In genomic region chr19:6236310-6237291, GRCh38 we compare ENCODE assay signal across 14 cellular contexts. TPM values are rescaled to one million over a fixed set of nuclear protein-coding genes. Genes with fewer than 3 reads are reported as not detected.
A peak's percentile ranks its signal among the peaks of the same experiment; 100 is the strongest.
DNase-seq lines count a peak whose midpoint lies in the region; TF ChIP-seq lines count a peak whose summit lies in the region.
"Had no signal": no experiment of that assay in that cellular context is flagged by ENCODE, and none has a peak within 500 bp of the region (broad histone marks: within the 10 kb centered on the region; RNA-seq: fewer than 3 reads in every experiment).

No MANE protein-coding gene starts in this region.

- H3K4me3 Mint-ChIP-seq in brain, result no peak overlapping the region
- no peak overlapping the region for H3K4me3 Mint-ChIP-seq in activated naive CD8-positive, alpha-beta T cell treated with anti-CD3 and anti-CD28 coated beads for 36 hours
- H3K4me3 Mint-ChIP-seq: stimulated activated naive B cell treated with anti-CD40 and anti-IgM and Interleukin-4, amounts not matched to agents 10 μg/mL and 1 μg/mL and 100 μg/mL, for 72 hours had no signal

- CTCF ChIA-PET in HEK293 (lab: Yijun Ruan, JAX), result no interaction called here

- H3K4me1 ChIP-seq in HEK293 (ENCODE audit: control insufficient read depth, insufficient read depth, low read length) (no peaks in the 10 kb centered on the region; the same call in 1 of the 2 replicates), thyroid gland (peaks cover 30 to 65% of the 10 kb centered on the region in 2 donors), testis (peaks cover 30% of the 10 kb centered on the region)

- TF ChIP-seq CTCF in HEK293 (tag by site-specific recombination; IDR thresholded peaks at IDR 0.05) (no peak), brain (conservative IDR thresholded peaks at IDR 0.05) (no peak), thyroid gland (IDR thresholded peaks at IDR 0.05) (peak in 1 of 6 experiments; percentile 23), testis (IDR thresholded peaks at IDR 0.05) (no peak)

- H3K27ac ChIP-seq in HEK293 (ENCODE audit: extremely low read depth, low read depth, low read length) (no peak overlapping the region), thyroid gland (peak overlapping the region; percentile 14 to 59 (median 26)), testis (no peak overlapping the region)

- no peaks in the 10 kb centered on the region for H3K9me3 ChIP-seq in HEK293 (ENCODE audit: control insufficient read depth, insufficient read depth, low read depth, low read length)
- H3K9me3 ChIP-seq in thyroid gland, result no peaks in the 10 kb centered on the region
- H3K9me3 ChIP-seq in testis, result no peaks in the 10 kb centered on the region

- H3K27ac Mint-ChIP-seq in brain, result peak overlapping the region; percentile 59 to 91 (median 83)
- no peak overlapping the region for H3K27ac Mint-ChIP-seq in activated naive CD8-positive, alpha-beta T cell treated with anti-CD3 and anti-CD28 coated beads for 36 hours

- DNase-seq in kidney tubule cell (ENCODE audit: low spot score) (peak; percentile 57), thyroid gland (peak; percentile 99), NCI-H1417 treated with DMSO at 0.1 percent for 48 hours (lab: John Stamatoyannopoulos, UW) (no peak), testis (no peak)
- no peak for DNase-seq in activated naive CD8-positive, alpha-beta T cell treated with anti-CD3 and anti-CD28 coated beads for 36 hours
- no peak for DNase-seq in central memory CD4-positive, alpha-beta T cell
- DNase-seq: activated CD4-positive, alpha-beta T cell treated with anti-CD3 and anti-CD28 coated beads, Interleukin-2, amount 50 U/mL, for 4 hours; NCI-H1694; NK-92 treated with Interleukin-12 subunit alpha and Interleukin-12 subunit beta, amount 100 ng/mL, for 24 hours; occipital lobe; stimulated activated CD4-positive, alpha-beta T cell treated with anti-CD3 and anti-CD28 coated beads, Interleukin-1b, Interleukin-23, amount 100 ng/mL, for 48 hours; stimulated activated naive B cell treated with anti-CD40 and anti-IgM and Interleukin-4, amounts not matched to agents 10 μg/mL and 1 μg/mL and 100 μg/mL, for 72 hours had no signal

- no peaks in the 10 kb centered on the region for H3K27me3 ChIP-seq in thyroid gland
- H3K27me3 ChIP-seq in testis, result no peaks in the 10 kb centered on the region

- H3K27me3 Mint-ChIP-seq in brain, result no peaks in the 10 kb centered on the region
- no peaks in the 10 kb centered on the region for H3K27me3 Mint-ChIP-seq in activated naive CD8-positive, alpha-beta T cell treated with anti-CD3 and anti-CD28 coated beads for 36 hours
- H3K27me3 Mint-ChIP-seq: stimulated activated naive B cell treated with anti-CD40 and anti-IgM and Interleukin-4, amounts not matched to agents 10 μg/mL and 1 μg/mL and 100 μg/mL, for 72 hours had no signal

- POLR2A ChIA-PET in HEK293 (lab: Yijun Ruan, JAX), result interaction anchor here (0.6 kb wide), 1 partner anchor 627 kb away, joined by 3 read pairs; no protein-coding TSS in a partner anchor

- WGBS in thyroid gland, 2 donors, result 62 to 76% methylated on average over 17 to 27 of the region's 39 CpGs
- WGBS in testis, 2 donors, result 87 to 89% methylated on average over 15 to 39 of the region's 39 CpGs

- H3K9me3 Mint-ChIP-seq in brain, result no peaks in the 10 kb centered on the region
- no peaks in the 10 kb centered on the region for H3K9me3 Mint-ChIP-seq in activated naive CD8-positive, alpha-beta T cell treated with anti-CD3 and anti-CD28 coated beads for 36 hours
- H3K9me3 Mint-ChIP-seq: stimulated activated naive B cell treated with anti-CD40 and anti-IgM and Interleukin-4, amounts not matched to agents 10 μg/mL and 1 μg/mL and 100 μg/mL, for 72 hours had no signal

- peaks cover 4% of the 10 kb centered on the region for H3K36me3 Mint-ChIP-seq in brain
- no peaks in the 10 kb centered on the region for H3K36me3 Mint-ChIP-seq in activated naive CD8-positive, alpha-beta T cell treated with anti-CD3 and anti-CD28 coated beads for 36 hours

- intact Hi-C loops in thyroid gland (cut with DNase I) (no loop called here), testis (cut with DNase I; ENCODE audit: low total_unique reads) (no loop called here)

- H3K36me3 ChIP-seq in HEK293 (ENCODE audit: control insufficient read depth in 2 of 2, insufficient read depth in 1 of 2, low read length in 2 of 2) (no peaks in the 10 kb centered on the region), thyroid gland (no peaks in the 10 kb centered on the region), testis (ENCODE audit: low read depth, missing control alignments) (no peaks in the 10 kb centered on the region)

- H3K4me1 Mint-ChIP-seq in brain, result peaks cover 77% of the 10 kb centered on the region
- peaks cover 40% of the 10 kb centered on the region for H3K4me1 Mint-ChIP-seq in activated naive CD8-positive, alpha-beta T cell treated with anti-CD3 and anti-CD28 coated beads for 36 hours

- no peak for TF ChIP-seq POLR2A in thyroid gland (IDR thresholded peaks at IDR 0.05)
- TF ChIP-seq POLR2A in testis (IDR thresholded peaks at IDR 0.05), result no peak

- H3K4me3 ChIP-seq in HEK293 (ENCODE audit: low read depth, low read length) (no peak overlapping the region), thyroid gland (replicated peaks in 1 of 3) (no peak overlapping the region), testis (no peak overlapping the region)

TF ChIP-seq in HEK293, 187 proteins besides CTCF, POLR2A, EP300 and RAD21:
- TF ChIP-seq IKZF3 (tag by site-specific recombination; IDR thresholded peaks at IDR 0.05) (no peak), AEBP2 (tag by site-specific recombination; IDR thresholded peaks at IDR 0.05; ENCODE audit: borderline replicate concordance) (no peak), ZXDB (tag by site-specific recombination; IDR thresholded peaks at IDR 0.05) (no peak), ZNF133 (tag by site-specific recombination; IDR thresholded peaks at IDR 0.05) (no peak), PRDM1 (tag by site-specific recombination; IDR thresholded peaks at IDR 0.05) (no peak), ZBTB20 (tag by site-specific recombination; IDR thresholded peaks at IDR 0.05) (no peak), ZNF623 (tag by site-specific recombination; IDR thresholded peaks at IDR 0.05) (peak; percentile 59), ZIC2 (tag by site-specific recombination; IDR thresholded peaks at IDR 0.05) (peak; percentile 15; the same call in 1 of the 2 replicates)

RNA-seq across cellular contexts. Expression of gene MLLT1, which starts 43.2 kb away (rescaled TPM):
- polyA plus RNA-seq in brain (ENCODE audit: insufficient read depth, low read depth, low replicate concordance) (102 TPM), testis (ENCODE audit: insufficient read depth, low read depth, low replicate concordance) (32.0 TPM)
- total RNA-seq in thyroid gland (10 to 100 TPM; 19.2 to 35.0 (median 26.7) TPM), testis (10 to 100 TPM; 17.3 to 22.4 TPM)
- 10 to 100 TPM; 55.2 to 56.8 TPM for total RNA-seq in activated naive CD8-positive, alpha-beta T cell treated with anti-CD3 and anti-CD28 coated beads for 36 hours

Comparison
In these comparisons a context has a peak if more than half of its experiments do, and no peak if none do; other contexts are left out.
1. H3K27ac ChIP-seq: peak in thyroid gland (3 of 3); none in HEK293 (single experiment) and testis (0 of 2).
2. DNase-seq: peak in kidney tubule cell (single experiment) and thyroid gland (2 of 2); none in activated naive CD8-positive, alpha-beta T cell treated with anti-CD3 and anti-CD28 coated beads for 36 hours (single experiment), NCI-H1417 treated with DMSO at 0.1 percent for 48 hours (single experiment), central memory CD4-positive, alpha-beta T cell (single experiment) and testis (single experiment).